6 cellular contexts compared by ENCODE assay signal in genomic region chr16:29812754-29813643, GRCh38. TPM values are rescaled to one million over a fixed set of nuclear protein-coding genes. Genes with fewer than 3 reads are reported as not detected.
DNase-seq lines count a peak whose midpoint lies in the region; ATAC-seq and TF ChIP-seq lines count a peak whose summit lies in the region.
"Had no signal": no experiment of that assay in that cellular context is flagged by ENCODE, and none has a peak within 500 bp of the region (broad histone marks: within the 10 kb centered on the region; RNA-seq: fewer than 3 reads in every experiment).

No MANE protein-coding gene starts in this region.

- no peak overlapping the region for H3K27ac Mint-ChIP-seq in stimulated activated memory B cell treated with anti-CD40 and anti-IgM and Interleukin-4, amounts not matched to agents 10 μg/mL and 1 μg/mL and 100 μg/mL, for 72 hours

- peaks cover 29% of the 10 kb centered on the region for H3K36me3 Mint-ChIP-seq in stimulated activated memory B cell treated with anti-CD40 and anti-IgM and Interleukin-4, amounts not matched to agents 10 μg/mL and 1 μg/mL and 100 μg/mL, for 72 hours

- no peak for TF ChIP-seq POLR2A in esophagus squamous epithelium (IDR thresholded peaks at IDR 0.05)

- peaks cover 20% of the 10 kb centered on the region for H3K36me3 ChIP-seq in SJCRH30
- peaks cover 11 to 30% (median 14%) of the 10 kb centered on the region in 3 donors for H3K36me3 ChIP-seq in esophagus squamous epithelium

- H3K4me1 ChIP-seq in SJCRH30 (peaks cover 11% of the 10 kb centered on the region), esophagus squamous epithelium (peaks cover 59 to 90% (median 82%) of the 10 kb centered on the region in 3 donors)

- intact Hi-C loops in esophagus squamous epithelium (cut with DNase I): no loop called here

- DNase-seq in SJCRH30 (no peak), esophagus squamous epithelium (lab: John Stamatoyannopoulos, UW) (no peak), HK-2 (ENCODE audit: unreplicated experiment) (no peak)
- DNase-seq: cortex of kidney had no signal

- peak overlapping the region; percentile 58 for H3K4me3 ChIP-seq in SJCRH30
- peak overlapping the region in 3 of 4 donors; percentile 50 to 77 (median 51) for H3K4me3 ChIP-seq in esophagus squamous epithelium

- peak overlapping the region; percentile 12 for H3K4me3 Mint-ChIP-seq in stimulated activated memory B cell treated with anti-CD40 and anti-IgM and Interleukin-4, amounts not matched to agents 10 μg/mL and 1 μg/mL and 100 μg/mL, for 72 hours

- no peak for TF ChIP-seq CTCF in esophagus squamous epithelium (IDR thresholded peaks at IDR 0.05)

- 38 to 48% methylated on average over 3 to 4 of the region's 9 CpGs for WGBS in esophagus squamous epithelium, 2 donors

- H3K9me3 Mint-ChIP-seq in stimulated activated memory B cell treated with anti-CD40 and anti-IgM and Interleukin-4, amounts not matched to agents 10 μg/mL and 1 μg/mL and 100 μg/mL, for 72 hours: no peaks in the 10 kb centered on the region

- H3K4me1 Mint-ChIP-seq in stimulated activated memory B cell treated with anti-CD40 and anti-IgM and Interleukin-4, amounts not matched to agents 10 μg/mL and 1 μg/mL and 100 μg/mL, for 72 hours: peaks cover 74% of the 10 kb centered on the region

- no peak for ATAC-seq in stimulated activated memory B cell treated with anti-CD40 and anti-IgM and Interleukin-4, amounts not matched to agents 10 μg/mL and 1 μg/mL and 100 μg/mL, for 72 hours
- no peak for ATAC-seq in GM18519 (IDR thresholded peaks at IDR 0.05; ENCODE audit: low FRiP score, unreplicated experiment)

- H3K27me3 ChIP-seq in SJCRH30: no peaks in the 10 kb centered on the region
- peaks cover 0 to 17% (median 0%) of the 10 kb centered on the region in 4 donors for H3K27me3 ChIP-seq in esophagus squamous epithelium

- no peaks in the 10 kb centered on the region for H3K27me3 Mint-ChIP-seq in stimulated activated memory B cell treated with anti-CD40 and anti-IgM and Interleukin-4, amounts not matched to agents 10 μg/mL and 1 μg/mL and 100 μg/mL, for 72 hours

- H3K27ac ChIP-seq in SJCRH30 (no peak overlapping the region), esophagus squamous epithelium (peak overlapping the region; percentile 11 to 96 (median 89))

- H3K9me3 ChIP-seq in SJCRH30 (replicated peaks) (no peaks in the 10 kb centered on the region), esophagus squamous epithelium (no peaks in the 10 kb centered on the region)

RNA-seq across cellular contexts. Expression of gene PRRT2, which starts 1.0 kb away (rescaled TPM):
- 0.81 and 1.5 TPM in 2 replicates for total RNA-seq in SJCRH30 (2014; rRNA removed; shearing (Covaris generic))
- total RNA-seq in esophagus squamous epithelium: 1 to 10 TPM in 1 of 4 donors, under 1 TPM in 2, not detected in 1; 0.40 to 1.9 (median 0.53) TPM

RNA-seq across cellular contexts. Expression of gene PAGR1, which starts 3.0 kb away (rescaled TPM):
- total RNA-seq in SJCRH30 (2014; rRNA removed; shearing (Covaris generic)): 25.1 and 28.2 TPM in 2 replicates
- total RNA-seq in esophagus squamous epithelium: 10 to 100 TPM; 25.4 to 37.6 (median 32.8) TPM

RNA-seq across cellular contexts. Expression of gene MAZ, which starts 6.7 kb away (rescaled TPM):
- total RNA-seq in SJCRH30 (2014; rRNA removed; shearing (Covaris generic)): 186 and 221 TPM in 2 replicates
- 10 to 100 TPM; 87.0 to 99.0 (median 97.3) TPM for total RNA-seq in esophagus squamous epithelium

RNA-seq across cellular contexts. Expression of gene MVP, which starts 7.3 kb away (rescaled TPM):
- 0.61 and 0.63 TPM in 2 replicates for total RNA-seq in SJCRH30 (2014; rRNA removed; shearing (Covaris generic))
- 100 to 1,000 TPM in 2 of 4 donors, 10 to 100 TPM in 2; 54.0 to 133 (median 97.6) TPM for total RNA-seq in esophagus squamous epithelium

RNA-seq across cellular contexts. Expression of gene KIF22, which starts 22.4 kb away (rescaled TPM):
- total RNA-seq in SJCRH30 (2014; rRNA removed; shearing (Covaris generic)): 115 and 122 TPM in 2 replicates
- total RNA-seq in esophagus squamous epithelium: 10 to 100 TPM; 31.0 to 46.3 (median 37.6) TPM
